ENCODE assay signal across 1 cellular context in genomic region chr3:52471371-52472238, GRCh38.
TF ChIP-seq lines count a peak whose summit lies in the region.

No MANE protein-coding gene starts in this region.

TF ChIP-seq in HepG2, 621 proteins besides CTCF, POLR2A, EP300 and RAD21:
- TF ChIP-seq ZNF296 (CRISPR knock-in tag; conservative IDR thresholded peaks at IDR 0.05): no peak
- peak; percentile 32; the same call in 1 of the 2 replicates for TF ChIP-seq SAP130 (CRISPR knock-in tag; IDR thresholded peaks at IDR 0.05; ENCODE audit: low read depth)
- TF ChIP-seq TEAD3 (CRISPR knock-in tag; optimal IDR thresholded peaks at IDR 0.05; ENCODE audit: borderline replicate concordance): peak; percentile 11
- TF ChIP-seq SALL1 (CRISPR knock-in tag; IDR thresholded peaks at IDR 0.05): no peak
- no peak for TF ChIP-seq ZNF567 (CRISPR knock-in tag; IDR thresholded peaks at IDR 0.05; ENCODE audit: borderline replicate concordance)
- TF ChIP-seq TBL1XR1 (IDR thresholded peaks at IDR 0.05; ENCODE audit: borderline replicate concordance, low read length, partially characterized antibody): no peak
- no peak for TF ChIP-seq ZNF432 (CRISPR knock-in tag; IDR thresholded peaks at IDR 0.05; ENCODE audit: borderline replicate concordance)
- peak; percentile 45 for TF ChIP-seq ZNF883 (CRISPR knock-in tag; IDR thresholded peaks at IDR 0.05; ENCODE audit: not compliant biosample characterization)
- TF ChIP-seq ZBTB44 (CRISPR knock-in tag; IDR thresholded peaks at IDR 0.05): no peak
- 0 out of 2 replicates have a peak, but pooled peaks have one; percentile 29 for TF ChIP-seq MXD3 (CRISPR knock-in tag; IDR thresholded peaks at IDR 0.05)
- no peak for TF ChIP-seq ZNF557 (CRISPR knock-in tag; IDR thresholded peaks at IDR 0.05)
- TF ChIP-seq PHF21A (CRISPR knock-in tag; IDR thresholded peaks at IDR 0.05): no peak
- peak; percentile 36; the same call in 1 of the 2 replicates for TF ChIP-seq ZNF687 (CRISPR knock-in tag; IDR thresholded peaks at IDR 0.05)
- peak; percentile 55 for TF ChIP-seq AGO2 (optimal IDR thresholded peaks at IDR 0.05; ENCODE audit: low read depth, low read length)
- no peak for TF ChIP-seq HNRNPLL (IDR thresholded peaks at IDR 0.05; ENCODE audit: low read depth, low read length, poor library complexity, severe bottlenecking)
- 0 out of 2 replicates have a peak, but pooled peaks have one; percentile 45 for TF ChIP-seq KDM5B (CRISPR knock-in tag; IDR thresholded peaks at IDR 0.05; ENCODE audit: borderline replicate concordance)
- 0 out of 2 replicates have a peak, but pooled peaks have one; percentile 27 for TF ChIP-seq HOXA3 (CRISPR knock-in tag; IDR thresholded peaks at IDR 0.05)
- peak; percentile 75 for TF ChIP-seq SMC3 (IDR thresholded peaks at IDR 0.05; ENCODE audit: low read length)
- TF ChIP-seq STAG1 (CRISPR knock-in tag; IDR thresholded peaks at IDR 0.05): peak; percentile 84
- TF ChIP-seq NFKB2 (CRISPR knock-in tag; IDR thresholded peaks at IDR 0.05; ENCODE audit: borderline replicate concordance): peak; percentile 33; the same call in 1 of the 2 replicates
